Comparison of ENCODE assay signal across 28 cellular contexts in genomic region chr11:46534713-46535112, GRCh38.
"Had no signal": no experiment of that assay in that cellular context is flagged by ENCODE, and none has a peak within 500 bp of the region (broad histone marks: within the 10 kb centered on the region; RNA-seq: fewer than 3 reads in every experiment).

No MANE protein-coding gene starts in this region.

- H3K4me1 ChIP-seq: parathyroid adenoma had no signal

- H3K27me3 Mint-ChIP-seq: activated CD4-positive, alpha-beta T cell treated with anti-CD3 and anti-CD28 coated beads for 36 hours; activated CD8-positive, alpha-beta memory T cell treated with anti-CD3 and anti-CD28 coated beads, Interleukin-2, amount 10 ng/mL, durations not matched to agents 7 days and 5 days; activated naive CD4-positive, alpha-beta T cell treated with anti-CD3 and anti-CD28 coated beads, Interleukin-2, amount 10 ng/mL, durations not matched to agents 7 days and 5 days; effector memory CD8-positive, alpha-beta T cell; naive thymus-derived CD4-positive, alpha-beta T cell; stimulated activated naive B cell treated with anti-CD40 and anti-IgM and Interleukin-4, amounts not matched to agents 10 μg/mL and 1 μg/mL and 100 μg/mL, for 72 hours had no signal

- H3K27ac ChIP-seq: brain microvascular endothelial cell, coronary artery, gastrocnemius medialis, left ventricle myocardium inferior, parathyroid adenoma, psoas muscle, stomach, thyroid gland, upper lobe of left lung had no signal

- ATAC-seq: activated CD4-positive, alpha-beta T cell treated with anti-CD3 and anti-CD28 coated beads for 36 hours; activated CD8-positive, alpha-beta memory T cell treated with anti-CD3 and anti-CD28 coated beads, Interleukin-2, amount 10 ng/mL, durations not matched to agents 7 days and 5 days; activated CD8-positive, alpha-beta T cell treated with anti-CD3 and anti-CD28 coated beads, Interleukin-2, amount 10 ng/mL, durations not matched to agents 7 days and 5 days; effector memory CD8-positive, alpha-beta T cell; gastrocnemius medialis; naive thymus-derived CD4-positive, alpha-beta T cell; psoas muscle; stimulated activated naive B cell treated with anti-CD40 and anti-IgM and Interleukin-4, amounts not matched to agents 10 μg/mL and 1 μg/mL and 100 μg/mL, for 72 hours had no signal

- H3K27me3 ChIP-seq: brain microvascular endothelial cell, gastrocnemius medialis, stomach, thyroid gland, upper lobe of left lung had no signal

- H3K4me3 Mint-ChIP-seq: activated CD4-positive, alpha-beta T cell treated with anti-CD3 and anti-CD28 coated beads for 36 hours; activated CD8-positive, alpha-beta memory T cell treated with anti-CD3 and anti-CD28 coated beads, Interleukin-2, amount 10 ng/mL, durations not matched to agents 7 days and 5 days; activated CD8-positive, alpha-beta T cell treated with anti-CD3 and anti-CD28 coated beads, Interleukin-2, amount 10 ng/mL, durations not matched to agents 7 days and 5 days; activated naive CD4-positive, alpha-beta T cell treated with anti-CD3 and anti-CD28 coated beads, Interleukin-2, amount 10 ng/mL, durations not matched to agents 7 days and 5 days; effector memory CD8-positive, alpha-beta T cell; mesothelial cell of epicardium; naive thymus-derived CD4-positive, alpha-beta T cell; neural crest cell; stimulated activated naive B cell treated with anti-CD40 and anti-IgM and Interleukin-4, amounts not matched to agents 10 μg/mL and 1 μg/mL and 100 μg/mL, for 72 hours had no signal

- H3K9ac ChIP-seq: parathyroid adenoma had no signal

- H3K27ac Mint-ChIP-seq: activated CD4-positive, alpha-beta T cell treated with anti-CD3 and anti-CD28 coated beads for 36 hours; activated CD8-positive, alpha-beta memory T cell treated with anti-CD3 and anti-CD28 coated beads, Interleukin-2, amount 10 ng/mL, durations not matched to agents 7 days and 5 days; activated CD8-positive, alpha-beta T cell treated with anti-CD3 and anti-CD28 coated beads, Interleukin-2, amount 10 ng/mL, durations not matched to agents 7 days and 5 days; activated naive CD4-positive, alpha-beta T cell treated with anti-CD3 and anti-CD28 coated beads, Interleukin-2, amount 10 ng/mL, durations not matched to agents 7 days and 5 days; mesothelial cell of epicardium; naive thymus-derived CD4-positive, alpha-beta T cell; stimulated activated naive B cell treated with anti-CD40 and anti-IgM and Interleukin-4, amounts not matched to agents 10 μg/mL and 1 μg/mL and 100 μg/mL, for 72 hours had no signal

- H3K9me3 Mint-ChIP-seq: activated naive CD4-positive, alpha-beta T cell treated with anti-CD3 and anti-CD28 coated beads, Interleukin-2, amount 10 ng/mL, durations not matched to agents 7 days and 5 days; effector memory CD8-positive, alpha-beta T cell; naive thymus-derived CD4-positive, alpha-beta T cell; neural crest cell; stimulated activated naive B cell treated with anti-CD40 and anti-IgM and Interleukin-4, amounts not matched to agents 10 μg/mL and 1 μg/mL and 100 μg/mL, for 72 hours had no signal

- H3K4me3 ChIP-seq: coronary artery, gastrocnemius medialis, left ventricle myocardium inferior, lung, psoas muscle, stomach, thyroid gland, upper lobe of left lung had no signal

- DNase-seq: activated CD4-positive, alpha-beta T cell treated with anti-CD3 and anti-CD28 coated beads for 36 hours; activated CD4-positive, CD25-positive, alpha-beta regulatory T cell; activated CD8-positive, alpha-beta memory T cell treated with anti-CD3 and anti-CD28 coated beads, Interleukin-2, amount 10 ng/mL, durations not matched to agents 7 days and 5 days; activated CD8-positive, alpha-beta T cell treated with anti-CD3 and anti-CD28 coated beads, Interleukin-2, amount 10 ng/mL, durations not matched to agents 7 days and 5 days; activated effector memory CD4-positive, alpha-beta T cell treated with anti-CD3 and anti-CD28 coated beads, Interleukin-2, amount 50 U/mL, for 16 hours; activated naive CD4-positive, alpha-beta T cell treated with anti-CD3 and anti-CD28 coated beads, Interleukin-2, amount 10 ng/mL, durations not matched to agents 7 days and 5 days; amniotic stem cell; brain microvascular endothelial cell; effector memory CD8-positive, alpha-beta T cell; erythroblast; gastrocnemius medialis; glutamatergic neuron; left ventricle myocardium inferior; naive thymus-derived CD4-positive, alpha-beta T cell; occipital lobe; psoas muscle; stimulated activated CD4-positive, alpha-beta T cell treated with anti-CD3 and anti-CD28 coated beads, Interleukin-15, amount 100 ng/mL, for 24 hours; stimulated activated CD4-positive, alpha-beta T cell treated with anti-CD3 and anti-CD28 coated beads, Interleukin-2, amount 100 ng/mL, for 24 hours; stimulated activated naive B cell treated with anti-CD40 and anti-IgM and Interleukin-4, amounts not matched to agents 10 μg/mL and 1 μg/mL and 100 μg/mL, for 72 hours; stomach; T-helper 2 cell; thyroid gland; upper lobe of left lung had no signal

- H3K36me3 ChIP-seq: brain microvascular endothelial cell, gastrocnemius medialis, left ventricle myocardium inferior, thyroid gland had no signal

- H3K36me3 Mint-ChIP-seq: mesothelial cell of epicardium had no signal
